1 cellular context compared by ENCODE assay signal in the genomic region with DNA sequence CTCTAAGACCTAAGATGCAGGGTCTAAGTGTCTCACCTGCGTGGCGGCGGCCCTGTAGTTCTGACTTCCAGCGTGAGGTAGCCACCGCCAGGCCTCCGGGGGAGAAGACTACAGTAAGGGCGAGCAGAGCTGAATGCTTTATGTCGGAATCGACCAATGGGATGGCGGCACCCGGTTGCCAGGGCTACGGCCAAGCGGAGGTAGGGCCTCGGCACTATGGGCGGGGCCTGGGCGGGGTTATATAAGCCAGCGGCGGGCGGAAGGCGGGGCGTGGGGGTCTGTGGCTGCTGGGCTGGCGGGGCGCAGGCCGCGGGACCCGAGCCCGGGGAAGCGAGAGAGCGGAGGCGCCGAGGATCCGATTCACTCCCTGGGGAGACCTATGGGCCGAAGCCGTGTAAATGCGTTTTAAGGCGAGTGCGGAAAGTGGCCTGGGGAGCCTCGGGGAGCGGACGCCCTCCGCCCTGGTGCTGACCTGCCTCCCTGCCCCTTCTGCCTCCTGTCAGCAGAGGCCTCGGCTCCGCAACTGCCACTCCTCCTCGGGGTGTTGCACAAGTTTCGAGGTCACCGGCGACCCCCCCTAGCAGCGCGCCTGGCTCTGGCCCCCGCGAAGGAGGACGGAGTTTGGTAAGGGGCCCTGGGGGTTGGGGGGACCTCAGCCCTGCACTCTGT.
TF ChIP-seq lines count a peak whose summit lies in the region.

AZIN2 (plus strand) TSS at position 269 of the 669 bp plus-strand sequence. CDS start 1,097 bp downstream, outside the sequence.

TF ChIP-seq in SK-N-SH, 30 proteins besides CTCF, POLR2A, EP300 and RAD21 (continued from another document):
- TF ChIP-seq, protein P1, sequence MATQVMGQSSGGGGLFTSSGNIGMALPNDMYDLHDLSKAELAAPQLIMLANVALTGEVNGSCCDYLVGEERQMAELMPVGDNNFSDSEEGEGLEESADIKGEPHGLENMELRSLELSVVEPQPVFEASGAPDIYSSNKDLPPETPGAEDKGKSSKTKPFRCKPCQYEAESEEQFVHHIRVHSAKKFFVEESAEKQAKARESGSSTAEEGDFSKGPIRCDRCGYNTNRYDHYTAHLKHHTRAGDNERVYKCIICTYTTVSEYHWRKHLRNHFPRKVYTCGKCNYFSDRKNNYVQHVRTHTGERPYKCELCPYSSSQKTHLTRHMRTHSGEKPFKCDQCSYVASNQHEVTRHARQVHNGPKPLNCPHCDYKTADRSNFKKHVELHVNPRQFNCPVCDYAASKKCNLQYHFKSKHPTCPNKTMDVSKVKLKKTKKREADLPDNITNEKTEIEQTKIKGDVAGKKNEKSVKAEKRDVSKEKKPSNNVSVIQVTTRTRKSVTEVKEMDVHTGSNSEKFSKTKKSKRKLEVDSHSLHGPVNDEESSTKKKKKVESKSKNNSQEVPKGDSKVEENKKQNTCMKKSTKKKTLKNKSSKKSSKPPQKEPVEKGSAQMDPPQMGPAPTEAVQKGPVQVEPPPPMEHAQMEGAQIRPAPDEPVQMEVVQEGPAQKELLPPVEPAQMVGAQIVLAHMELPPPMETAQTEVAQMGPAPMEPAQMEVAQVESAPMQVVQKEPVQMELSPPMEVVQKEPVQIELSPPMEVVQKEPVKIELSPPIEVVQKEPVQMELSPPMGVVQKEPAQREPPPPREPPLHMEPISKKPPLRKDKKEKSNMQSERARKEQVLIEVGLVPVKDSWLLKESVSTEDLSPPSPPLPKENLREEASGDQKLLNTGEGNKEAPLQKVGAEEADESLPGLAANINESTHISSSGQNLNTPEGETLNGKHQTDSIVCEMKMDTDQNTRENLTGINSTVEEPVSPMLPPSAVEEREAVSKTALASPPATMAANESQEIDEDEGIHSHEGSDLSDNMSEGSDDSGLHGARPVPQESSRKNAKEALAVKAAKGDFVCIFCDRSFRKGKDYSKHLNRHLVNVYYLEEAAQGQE (IDR thresholded peaks at IDR 0.05; ENCODE audit: low read depth, low read length): peak; percentile 4; the same call in 1 of the 2 replicates
- peak; percentile 59; the same call in 1 of the 2 replicates for TF ChIP-seq SIN3A (IDR thresholded peaks at IDR 0.05; ENCODE audit: borderline replicate concordance, low read depth, low read length)
- no peak for TF ChIP-seq FOSL2 (IDR thresholded peaks at IDR 0.05; ENCODE audit: borderline replicate concordance, low read depth)
- peak; percentile 89 for TF ChIP-seq MXI1 (IDR thresholded peaks at IDR 0.05; ENCODE audit: low read depth, low read length)
- peak; percentile 33 for TF ChIP-seq CHD2 (IDR thresholded peaks at IDR 0.05; ENCODE audit: low read length, partially characterized antibody)
- TF ChIP-seq, protein P2, sequence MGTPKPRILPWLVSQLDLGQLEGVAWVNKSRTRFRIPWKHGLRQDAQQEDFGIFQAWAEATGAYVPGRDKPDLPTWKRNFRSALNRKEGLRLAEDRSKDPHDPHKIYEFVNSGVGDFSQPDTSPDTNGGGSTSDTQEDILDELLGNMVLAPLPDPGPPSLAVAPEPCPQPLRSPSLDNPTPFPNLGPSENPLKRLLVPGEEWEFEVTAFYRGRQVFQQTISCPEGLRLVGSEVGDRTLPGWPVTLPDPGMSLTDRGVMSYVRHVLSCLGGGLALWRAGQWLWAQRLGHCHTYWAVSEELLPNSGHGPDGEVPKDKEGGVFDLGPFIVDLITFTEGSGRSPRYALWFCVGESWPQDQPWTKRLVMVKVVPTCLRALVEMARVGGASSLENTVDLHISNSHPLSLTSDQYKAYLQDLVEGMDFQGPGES (IDR thresholded peaks at IDR 0.05; ENCODE audit: low read depth, low read length): 0 out of 2 replicates have a peak, but pooled peaks have one; percentile 18
- no peak for TF ChIP-seq FOXJ3 (CRISPR knock-in tag; IDR thresholded peaks at IDR 0.05)
- TF ChIP-seq TAF1 (IDR thresholded peaks at IDR 0.05; ENCODE audit: borderline replicate concordance, low read depth, low read length): peak; percentile 85
